Comparison of ENCODE assay signal across 19 cellular contexts in the genomic region with DNA sequence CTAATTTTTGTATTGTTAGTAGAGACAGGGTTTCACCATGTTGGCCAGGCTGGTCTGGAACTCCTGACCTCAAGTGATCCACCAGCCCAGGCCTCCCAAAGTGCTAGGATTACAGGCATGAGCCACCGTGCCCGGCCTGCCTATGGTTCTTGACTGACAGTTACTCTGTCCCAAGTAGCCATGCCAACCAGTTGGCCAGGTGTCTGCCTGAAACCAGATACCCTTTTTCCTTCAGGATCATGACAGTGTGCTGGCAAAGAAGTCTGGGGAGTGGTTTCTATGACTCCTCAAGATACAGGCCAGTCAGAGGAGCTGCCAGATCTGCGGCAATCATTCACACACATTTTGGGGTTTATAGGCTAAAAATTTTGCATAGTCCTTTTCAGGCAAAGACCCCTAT. TPM values are rescaled to one million over a fixed set of nuclear protein-coding genes. Genes with fewer than 3 reads are reported as not detected.
DNase-seq lines count a peak whose midpoint lies in the region; ATAC-seq and TF ChIP-seq lines count a peak whose summit lies in the region.
"Had no signal": no experiment of that assay in that cellular context is flagged by ENCODE, and none has a peak within 500 bp of the region (broad histone marks: within the 10 kb centered on the region; RNA-seq: fewer than 3 reads in every experiment).

No MANE protein-coding gene starts in this region.

- CTCF ChIA-PET in PC-3 (lab: Charles Lee): no interaction called here

- H4K20me1 ChIP-seq in PC-3 (ENCODE audit: low read length): peaks cover 17% of the 10 kb centered on the region; the same call in 1 of the 2 replicates

- no peak for TF ChIP-seq POLR2A in gastrocnemius medialis (IDR thresholded peaks at IDR 0.05)

- in situ Hi-C loops in gastrocnemius medialis (cut with MboI; ENCODE audit: low sequenced_read_pairs in 4 of 4): no loop called here

- H3K4me3 ChIP-seq in PC-3 (ENCODE audit: low read length): no peak overlapping the region
- H3K4me3 ChIP-seq in gastrocnemius medialis: no peak overlapping the region
- H3K4me3 ChIP-seq: BLaER1 treated with 17β-estradiol and CSF1 and Interleukin-3, amounts not matched to agents 10 nM and 100 nM had no signal

- peaks cover 33% of the 10 kb centered on the region for H3K79me2 ChIP-seq in PC-3 (ENCODE audit: low read length)

- intact Hi-C loops in PC-3 (cut with micrococcal nuclease): no loop called here
- intact Hi-C loops in gastrocnemius medialis (cut with DNase I; ENCODE audit: low total_unique reads): loop anchor here (10.0 kb wide), 1 partner anchor 1331 kb away; a partner anchor contains a TSS

- POLR2A ChIA-PET in PC-3 (lab: Charles Lee; ENCODE audit: unreplicated experiment): no interaction called here

- H3K27me3 ChIP-seq in PC-3 (ENCODE audit: low read length) (no peaks in the 10 kb centered on the region), gastrocnemius medialis (no peaks in the 10 kb centered on the region)

- H3K9me3 ChIP-seq in PC-3 (ENCODE audit: low read length): no peaks in the 10 kb centered on the region
- H3K9me3 ChIP-seq in gastrocnemius medialis: no peaks in the 10 kb centered on the region
- H3K9me3 ChIP-seq: SK-N-SH had no signal

- H2AFZ ChIP-seq in PC-3 (ENCODE audit: low read length): 0 out of 2 replicates have a peak overlapping the region, but pooled peaks have one; percentile 1

- no peaks in the 10 kb centered on the region for H3F3A ChIP-seq in PC-3 (ENCODE audit: low read length, unreplicated experiment)

- ATAC-seq in PC-3 (no peak), gastrocnemius medialis (peak; percentile 70 to 77)
- ATAC-seq: Panc1 had no signal

- H3K9me2 ChIP-seq in PC-3 (replicated peaks; ENCODE audit: low read length): no peaks in the 10 kb centered on the region
- H3K9me2 ChIP-seq: SK-N-SH had no signal

- TF ChIP-seq CTCF in PC-3 (conservative IDR thresholded peaks at IDR 0.05; ENCODE audit: low read depth, low read length): no peak
- no peak for TF ChIP-seq CTCF in gastrocnemius medialis (IDR thresholded peaks at IDR 0.05 in 4 of 5, conservative IDR thresholded peaks at IDR 0.05 in 1 of 5)

- H3K36me3 ChIP-seq in PC-3 (ENCODE audit: low read depth, low read length) (peaks cover 13% of the 10 kb centered on the region), gastrocnemius medialis (no peaks in the 10 kb centered on the region)

- BruUV-seq in PC-3 (replicated peaks; lab: Mats Ljungman, UMichigan): no TSS peak

- H3K27ac ChIP-seq in PC-3 (ENCODE audit: low read length) (no peak overlapping the region), gastrocnemius medialis (peak overlapping the region in 3 of 4 donors; percentile 22 to 35 (median 24))
- H3K27ac ChIP-seq: BLaER1 treated with 17β-estradiol and CSF1 and Interleukin-3, amounts not matched to agents 10 nM and 100 nM had no signal

- H3K4me1 ChIP-seq in PC-3 (ENCODE audit: insufficient read depth, low read length) (peaks cover 16% of the 10 kb centered on the region), gastrocnemius medialis (peaks cover 4 to 12% of the 10 kb centered on the region in 2 donors)

- H3K4me2 ChIP-seq in PC-3 (ENCODE audit: low read length): no peak overlapping the region
- H3K4me2 ChIP-seq: BLaER1 treated with 17β-estradiol and CSF1 and Interleukin-3, amounts not matched to agents 10 nM and 100 nM; SK-N-SH had no signal

- no peak overlapping the region for H3K9ac ChIP-seq in PC-3 (ENCODE audit: low read length)
- H3K9ac ChIP-seq: BLaER1 treated with 17β-estradiol and CSF1 and Interleukin-3, amounts not matched to agents 10 nM and 100 nM; SK-N-SH had no signal

- peak; percentile 8 to 64 for DNase-seq in NCI-H524 (lab: John Stamatoyannopoulos, UW)
- DNase-seq in NCI-H524 treated with DMSO at 0.1 percent for 48 hours (lab: John Stamatoyannopoulos, UW): no peak
- DNase-seq in HPDE6-E6E7 (ENCODE audit: extremely low spot score): peak; percentile 19
- DNase-seq in PC-3: peak; percentile 62
- DNase-seq in gastrocnemius medialis: peak; percentile 57 to 82
- DNase-seq in foreskin melanocyte: no peak
- DNase-seq in DMS153 (lab: John Stamatoyannopoulos, UW): no peak
- no peak for DNase-seq in NCI-H187 treated with DMSO at 0.1 percent for 48 hours (lab: John Stamatoyannopoulos, UW)
- DNase-seq: CD8-positive, alpha-beta memory T cell; HFFc6; NCI-H1105 treated with DMSO at 0.1 percent for 48 hours; NCI-H1694 treated with DMSO at 0.1 percent for 48 hours; NCI-H345; NCI-H774; Right ventricle myocardium superior; SK-N-SH; T-helper 1 cell had no signal

RNA-seq across cellular contexts. Expression of a gene that starts 1.7 kb away (rescaled TPM):
- 69.0 and 78.4 TPM in 2 replicates for total RNA-seq in PC-3 (2014; rRNA removed)
- total RNA-seq in gastrocnemius medialis: 1 to 10 TPM; 7.2 to 8.3 (median 7.6) TPM

Comparison
In these comparisons a context has a peak if more than half of its experiments do, and no peak if none do; other contexts are left out.
1. DNase-seq: peak in NCI-H524 (2 of 2), HPDE6-E6E7 (single experiment), PC-3 (single experiment) and gastrocnemius medialis (2 of 2); none in NCI-H524 treated with DMSO at 0.1 percent for 48 hours (single experiment), foreskin melanocyte (single experiment), DMS153 (single experiment) and NCI-H187 treated with DMSO at 0.1 percent for 48 hours (single experiment).